In the genomic region with DNA sequence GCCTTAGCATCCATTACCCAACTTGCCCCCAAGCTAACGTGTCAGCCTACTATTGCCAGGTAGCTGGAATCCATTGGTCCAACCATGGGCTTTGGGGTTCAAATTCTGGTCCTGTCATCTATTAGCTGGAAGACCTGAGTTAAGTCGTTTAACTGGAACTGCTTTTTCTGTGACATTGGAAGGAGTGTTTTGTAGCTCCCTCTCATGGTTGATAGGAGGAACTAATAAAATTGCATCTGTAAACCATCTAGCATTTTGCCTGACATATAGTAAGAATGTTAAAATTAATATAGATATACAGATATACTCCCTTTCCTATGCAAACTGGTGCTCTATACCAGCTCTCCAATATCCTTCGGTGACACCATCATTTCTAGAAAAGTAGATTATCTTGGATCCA, we compare ENCODE assay signal across 11 cellular contexts. TPM values are rescaled to one million over a fixed set of nuclear protein-coding genes. Genes with fewer than 3 reads are reported as not detected.
DNase-seq lines count a peak whose midpoint lies in the region; ATAC-seq and TF ChIP-seq lines count a peak whose summit lies in the region.
"Had no signal": no experiment of that assay in that cellular context is flagged by ENCODE, and none has a peak within 500 bp of the region (broad histone marks: within the 10 kb centered on the region; RNA-seq: fewer than 3 reads in every experiment).

No MANE protein-coding gene starts in this region.

- H3K9me2 ChIP-seq in Loucy (replicated peaks; ENCODE audit: low read depth, low read length), result no peaks in the 10 kb centered on the region

- peaks cover 43% of the 10 kb centered on the region for H3K4me1 Mint-ChIP-seq in neural progenitor cell

- no peaks in the 10 kb centered on the region for H3K9me3 Mint-ChIP-seq in neural progenitor cell

- H3K9me3 ChIP-seq in Loucy (ENCODE audit: insufficient read depth, low read depth, low read length) (no peaks in the 10 kb centered on the region), neural progenitor cell (ENCODE audit: low read depth) (no peaks in the 10 kb centered on the region)
- H3K9me3 ChIP-seq: A549 had no signal

- H3K36me3 Mint-ChIP-seq in neural progenitor cell, result no peaks in the 10 kb centered on the region

- H3K4me3 ChIP-seq in Loucy (ENCODE audit: low read length, poor library complexity, severe bottlenecking) (no peak overlapping the region), brain microvascular endothelial cell (ENCODE audit: low read depth, low read length) (no peak overlapping the region), neural progenitor cell (no peak overlapping the region)
- H3K4me3 ChIP-seq: A549 had no signal

- no peak overlapping the region for H3K27ac Mint-ChIP-seq in neural progenitor cell

- no peaks in the 10 kb centered on the region for H4K20me1 ChIP-seq in Loucy (ENCODE audit: insufficient read depth, low read length, poor library complexity, severe bottlenecking)
- no peaks in the 10 kb centered on the region for H4K20me1 ChIP-seq in neural progenitor cell (ENCODE audit: low read depth)

- H3K27me3 Mint-ChIP-seq in neural progenitor cell (ENCODE audit: insufficient read depth, low read depth), result peaks cover 8% of the 10 kb centered on the region

- H3K36me3 ChIP-seq in Loucy (ENCODE audit: insufficient read depth, low read length) (no peaks in the 10 kb centered on the region), brain microvascular endothelial cell (replicated peaks) (no peaks in the 10 kb centered on the region), neural progenitor cell (no peaks in the 10 kb centered on the region)

- H2AFZ ChIP-seq in Loucy (ENCODE audit: low read length) (no peak overlapping the region), neural progenitor cell (replicated peaks) (no peak overlapping the region)

- peak overlapping the region; percentile 64 for H3K4me3 Mint-ChIP-seq in neural progenitor cell

- H3K27ac ChIP-seq in brain microvascular endothelial cell, result no peak overlapping the region
- H3K27ac ChIP-seq in neural progenitor cell, result no peak overlapping the region
- no peak overlapping the region for H3K27ac ChIP-seq in caudate nucleus (ENCODE audit: low read depth, low read length)

- TF ChIP-seq CTCF in Loucy (conservative IDR thresholded peaks at IDR 0.05; ENCODE audit: low read length) (peak; percentile 67), brain microvascular endothelial cell (IDR thresholded peaks at IDR 0.05; ENCODE audit: low read depth, low read length, missing control alignments) (peak; percentile 46), neural progenitor cell (IDR thresholded peaks at IDR 0.05) (peak; percentile 53), GM13976 (IDR thresholded peaks at IDR 0.05; ENCODE audit: borderline replicate concordance, control extremely low read depth, extremely low read depth, insufficient read depth, missing control alignments) (no peak)

- no peak overlapping the region for H3K9ac ChIP-seq in Loucy (ENCODE audit: low read depth, low read length, poor library complexity, severe bottlenecking)
- H3K9ac ChIP-seq in neural progenitor cell, result no peak overlapping the region

- H3K79me2 ChIP-seq in Loucy (ENCODE audit: insufficient read depth, low read length) (no peaks in the 10 kb centered on the region), neural progenitor cell (ENCODE audit: low read depth) (no peaks in the 10 kb centered on the region)

- H3K27me3 ChIP-seq in Loucy (ENCODE audit: insufficient read depth, low read length, poor library complexity, severe bottlenecking) (no peaks in the 10 kb centered on the region), brain microvascular endothelial cell (replicated peaks) (no peaks in the 10 kb centered on the region), neural progenitor cell (peaks cover 4% of the 10 kb centered on the region)

- peaks cover 7% of the 10 kb centered on the region for H3K4me1 ChIP-seq in Loucy (ENCODE audit: insufficient read depth, low read length, poor library complexity, severe bottlenecking)
- H3K4me1 ChIP-seq in neural progenitor cell, result peaks cover 4% of the 10 kb centered on the region

- in situ Hi-C loops in brain microvascular endothelial cell (cut with HindIII; ENCODE audit: low pct_ligation_motif_present, low sequenced_read_pairs) (loop anchor here (25.0 kb wide), 1 partner anchor 352 kb away; a partner anchor contains a TSS), GM13976 (cut with MboI; ENCODE audit: low sequenced_read_pairs, unreplicated experiment) (no loop called here)

- DNase-seq in NCI-H748 (lab: John Stamatoyannopoulos, UW; ENCODE audit: unreplicated experiment) (peak; percentile 30), NCI-H748 treated with DMSO at 0.1 percent for 48 hours (lab: John Stamatoyannopoulos, UW) (no peak), brain microvascular endothelial cell (no peak), neural progenitor cell (ENCODE audit: low spot score) (no peak), GM13976 (ENCODE audit: low spot score) (no peak), caudate nucleus (lab: John Stamatoyannopoulos, UW) (no peak)
- DNase-seq: activated naive CD4-positive, alpha-beta T cell treated with Interleukin-2 at 50 U/mL for 16 hours; NK-92 treated with Interleukin-12 subunit alpha and Interleukin-12 subunit beta, amount 100 ng/mL, for 24 hours had no signal

- H3F3A ChIP-seq in Loucy (ENCODE audit: low read depth) (no peaks in the 10 kb centered on the region), neural progenitor cell (ENCODE audit: low read depth) (no peaks in the 10 kb centered on the region)

- ATAC-seq in HG03442 (IDR thresholded peaks at IDR 0.05; ENCODE audit: unreplicated experiment), result no peak
- ATAC-seq: A549 had no signal

- H3K4me2 ChIP-seq in Loucy (ENCODE audit: low read depth, low read length, poor library complexity, severe bottlenecking) (no peak overlapping the region), neural progenitor cell (no peak overlapping the region)
- H3K4me2 ChIP-seq: A549 had no signal

RNA-seq across cellular contexts. Expression of a gene that starts 23.8 kb away (rescaled TPM):
- total RNA-seq in neural progenitor cell (ENCODE audit: low replicate concordance), result 15.5 and 19.5 TPM in 2 replicates
